ENCODE assay signal across 8 cellular contexts in the genomic region with DNA sequence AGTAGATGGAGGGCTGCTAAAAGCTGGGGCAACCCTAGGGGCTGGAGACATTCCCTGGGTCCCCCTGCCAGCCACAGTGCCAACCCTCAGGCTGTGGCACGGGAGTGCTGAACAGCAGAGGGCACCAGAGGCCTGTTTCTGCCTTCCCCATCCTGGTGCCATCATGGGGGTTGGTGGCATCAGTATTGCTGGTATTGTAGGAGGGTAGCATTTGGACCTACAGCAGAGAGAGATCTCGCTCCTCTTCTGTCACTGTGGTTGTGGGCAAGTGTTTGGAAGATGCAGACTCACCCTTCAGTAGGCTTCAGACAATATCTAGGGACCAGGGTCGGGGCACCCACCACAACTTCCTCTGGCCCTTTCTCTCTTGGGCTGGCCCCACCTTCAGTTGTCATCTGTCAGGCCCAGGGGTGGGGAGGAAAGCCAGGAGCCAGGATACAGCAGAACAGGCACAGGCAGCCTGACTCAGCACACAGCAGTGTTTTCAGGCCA.
DNase-seq lines count a peak whose midpoint lies in the region; ATAC-seq and TF ChIP-seq lines count a peak whose summit lies in the region.

No MANE protein-coding gene starts in this region.

- H3K36me3 Mint-ChIP-seq in nephron progenitor cell (ENCODE audit: low read depth): no peaks in the 10 kb centered on the region

- TF ChIP-seq CTCF in GM13977 (IDR thresholded peaks at IDR 0.05; ENCODE audit: extremely low read depth, insufficient read depth, missing control alignments) (peak; percentile 61), epithelial cell of esophagus (IDR thresholded peaks at IDR 0.05; ENCODE audit: insufficient read depth, low read depth, low read length, missing control alignments) (peak; percentile 84), nephron progenitor cell (IDR thresholded peaks at IDR 0.05) (peak; percentile 42), stomach (IDR thresholded peaks at IDR 0.05) (peak in 5 of 7 experiments; percentile 50 to 87 (median 69))

- peak overlapping the region in 2 of 5 donors; percentile 20 to 48 for H3K27ac ChIP-seq in stomach

- H3K4me3 ChIP-seq in epithelial cell of esophagus (ENCODE audit: low read length) (no peak overlapping the region), stomach (no peak overlapping the region)

- no peak for TF ChIP-seq POLR2A in stomach (IDR thresholded peaks at IDR 0.05)

- H3K4me1 ChIP-seq in stomach: peaks cover 19 to 55% (median 43%) of the 10 kb centered on the region in 4 donors

- H3K9me3 Mint-ChIP-seq in nephron progenitor cell: no peaks in the 10 kb centered on the region

- no peaks in the 10 kb centered on the region for H3K27me3 ChIP-seq in stomach

- no peaks in the 10 kb centered on the region for H3K9me3 ChIP-seq in stomach

- 30 to 54% (median 36%) methylated on average over 3 of the region's 3 CpGs for whole genome bisulfite sequencing in stomach, 5 donors

- peaks cover 57% of the 10 kb centered on the region for H3K27me3 Mint-ChIP-seq in nephron progenitor cell (ENCODE audit: low read depth, poor library complexity)

- peaks cover 13% of the 10 kb centered on the region for H3K4me1 Mint-ChIP-seq in nephron progenitor cell

- no peak for TF ChIP-seq EP300 in stomach (IDR thresholded peaks at IDR 0.05)

- peak; percentile 48 for DNase-seq in ACHN
- DNase-seq in GM13977 (ENCODE audit: low spot score): peak; percentile 38
- DNase-seq in NOMO-1 (lab: John Stamatoyannopoulos, UW; ENCODE audit: unreplicated experiment in 2 of 2): peak; percentile 39 to 53
- DNase-seq in activated CD8-positive, alpha-beta memory T cell treated with anti-CD3 and anti-CD28 coated beads, Interleukin-2, amount 50 U/mL, for 24 hours (ENCODE audit: extremely low read depth): peak; percentile 19
- peak; percentile 47 for DNase-seq in epithelial cell of esophagus (ENCODE audit: low read depth)
- DNase-seq in nephron progenitor cell: peak; percentile 38
- DNase-seq in stomach: peak; percentile 74

- intact Hi-C loops in stomach (cut with DNase I; ENCODE audit: low total_unique reads): loop anchor here (5.0 kb wide), 1 partner anchor 911 kb away; no protein-coding TSS in a partner anchor

- H3K4me3 Mint-ChIP-seq in nephron progenitor cell: no peak overlapping the region

- no peak for ATAC-seq in HG02973 (IDR thresholded peaks at IDR 0.05; ENCODE audit: unreplicated experiment)

- H3K27ac Mint-ChIP-seq in nephron progenitor cell: no peak overlapping the region

- H3K36me3 ChIP-seq in stomach: no peaks in the 10 kb centered on the region

- in situ Hi-C loops in ACHN (cut with HindIII; ENCODE audit: low pct_ligation_motif_present, low pct_unique_long_range_greater_than_20kb, low sequenced_read_pairs): no loop called here
- in situ Hi-C loops in GM13977 (cut with MboI; ENCODE audit: low pct_unique_long_range_greater_than_20kb, low sequenced_read_pairs, unreplicated experiment): no loop called here

Comparison
In these comparisons a context has a peak if more than half of its experiments do, and no peak if none do; other contexts are left out.
1. DNase-seq: peak in every context shown above with its lines; median percentile 74 in stomach; 48 in ACHN; 47 in epithelial cell of esophagus; 46 in NOMO-1; 38 in GM13977; 38 in nephron progenitor cell; 19 in activated CD8-positive, alpha-beta memory T cell treated with anti-CD3 and anti-CD28 coated beads, Interleukin-2, amount 50 U/mL, for 24 hours.